1 cellular context compared by ENCODE assay signal in genomic region chr3:55708921-55709320, GRCh38.
TF ChIP-seq lines count a peak whose summit lies in the region.

No MANE protein-coding gene starts in this region.

TF ChIP-seq in H1, 55 proteins besides CTCF, POLR2A, EP300 and RAD21:
- no peak for TF ChIP-seq USF2 (IDR thresholded peaks at IDR 0.05; ENCODE audit: low read length)
- TF ChIP-seq TBP (IDR thresholded peaks at IDR 0.05; ENCODE audit: low read depth, low read length) = no peak
- TF ChIP-seq SP4 (IDR thresholded peaks at IDR 0.05; ENCODE audit: low read length) = no peak
- TF ChIP-seq MAFK (IDR thresholded peaks at IDR 0.05; ENCODE audit: low read depth, low read length) = no peak
- TF ChIP-seq E2F6 (IDR thresholded peaks at IDR 0.05) = no peak
- TF ChIP-seq RFX5 (IDR thresholded peaks at IDR 0.05; ENCODE audit: borderline replicate concordance, low read depth, low read length) = no peak
- TF ChIP-seq POLR2AphosphoS5 (IDR thresholded peaks at IDR 0.05; ENCODE audit: low read depth, low read length) = no peak
- no peak for TF ChIP-seq PHF8 (conservative IDR thresholded peaks at IDR 0.05; ENCODE audit: low read depth, low read length)
- no peak for TF ChIP-seq FOSL1 (IDR thresholded peaks at IDR 0.05; ENCODE audit: insufficient read depth, low read depth, low read length)
